In genomic region chr1:153978274-153978909, GRCh38 we compare ENCODE assay signal across 1 cellular context.
A peak's percentile ranks its signal among the peaks of the same experiment; 100 is the strongest.
TF ChIP-seq lines count a peak whose summit lies in the region.

No MANE protein-coding gene starts in this region.

TF ChIP-seq in K562, 482 proteins besides CTCF, POLR2A, EP300 and RAD21 (continued from another document and continues in another):
- no peak for TF ChIP-seq STAT6 (CRISPR knock-in tag; IDR thresholded peaks at IDR 0.05)
- no peak for TF ChIP-seq HNRNPUL1 (IDR thresholded peaks at IDR 0.05; ENCODE audit: low read length)
- no peak for TF ChIP-seq PRPF4 (IDR thresholded peaks at IDR 0.05; ENCODE audit: insufficient read depth, low read depth, low read length, poor library complexity, severe bottlenecking)
- TF ChIP-seq E2F3 (CRISPR knock-in tag; IDR thresholded peaks at IDR 0.05) = no peak
- TF ChIP-seq ZNF384 (IDR thresholded peaks at IDR 0.05; ENCODE audit: low read depth, low read length) = no peak
- 0 out of 2 replicates have a peak, but pooled peaks have one; percentile 10 for TF ChIP-seq CGGBP1 (CRISPR knock-in tag; IDR thresholded peaks at IDR 0.05)
- TF ChIP-seq ZNF121 (CRISPR knock-in tag; conservative IDR thresholded peaks at IDR 0.05) = no peak
- no peak for TF ChIP-seq ATF3 (IDR thresholded peaks at IDR 0.05)
- TF ChIP-seq ATF3 (CRISPR knock-in tag; conservative IDR thresholded peaks at IDR 0.05) = no peak
- TF ChIP-seq ZNF764 (CRISPR knock-in tag; IDR thresholded peaks at IDR 0.05; ENCODE audit: low read depth) = no peak
- no peak for TF ChIP-seq JUN (IDR thresholded peaks at IDR 0.05; ENCODE audit: borderline replicate concordance, low read depth, low read length)
- no peak for TF ChIP-seq JUN (CRISPR knock-in tag; IDR thresholded peaks at IDR 0.05; ENCODE audit: borderline replicate concordance)
- TF ChIP-seq BDP1 (IDR thresholded peaks at IDR 0.05; ENCODE audit: insufficient read depth, insufficient read length) = no peak
- 0 out of 2 replicates have a peak, but pooled peaks have one; percentile 10 for TF ChIP-seq SP1 (CRISPR knock-in tag; IDR thresholded peaks at IDR 0.05)
- no peak for TF ChIP-seq ILK (tag; IDR thresholded peaks at IDR 0.05; ENCODE audit: borderline replicate concordance, low read depth)
- TF ChIP-seq ATF2 (CRISPR knock-in tag; IDR thresholded peaks at IDR 0.05) = no peak
- peak; percentile 30 for TF ChIP-seq RBM25 (IDR thresholded peaks at IDR 0.05; ENCODE audit: low read depth, low read length, severe bottlenecking)
- 0 out of 2 replicates have a peak, but pooled peaks have one; percentile 14 for TF ChIP-seq ZBTB40 (IDR thresholded peaks at IDR 0.05)
- no peak for TF ChIP-seq ZBTB40 (CRISPR knock-in tag; IDR thresholded peaks at IDR 0.05)
- TF ChIP-seq ATF7 (IDR thresholded peaks at IDR 0.05) = no peak
- no peak for TF ChIP-seq ARHGAP35 (IDR thresholded peaks at IDR 0.05; ENCODE audit: partially characterized antibody)
- no peak for TF ChIP-seq HNRNPLL (IDR thresholded peaks at IDR 0.05; ENCODE audit: low read depth, low read length, poor library complexity, severe bottlenecking)
- 0 out of 2 replicates have a peak, but pooled peaks have one; percentile 25 for TF ChIP-seq TOE1 (IDR thresholded peaks at IDR 0.05; ENCODE audit: borderline replicate concordance)
- TF ChIP-seq TOE1 (CRISPR knock-in tag; IDR thresholded peaks at IDR 0.05; ENCODE audit: borderline replicate concordance, low read depth) = no peak
- no peak for TF ChIP-seq SPI1 (IDR thresholded peaks at IDR 0.05; ENCODE audit: borderline replicate concordance, low read depth, low read length)
- peak; percentile 20 to 34; a peak in 1 of 4 replicates for TF ChIP-seq MLLT1 (IDR thresholded peaks at IDR 0.05)
- TF ChIP-seq MTA1 (IDR thresholded peaks at IDR 0.05; ENCODE audit: borderline replicate concordance) = peak; percentile 36; the same call in 1 of the 2 replicates
- TF ChIP-seq LARP7 (IDR thresholded peaks at IDR 0.05) = no peak
- TF ChIP-seq ZNF589 (CRISPR knock-in tag; IDR thresholded peaks at IDR 0.05; ENCODE audit: low read depth) = no peak
- no peak for TF ChIP-seq SRSF9 (IDR thresholded peaks at IDR 0.05; ENCODE audit: borderline replicate concordance, low read depth, low read length)
- no peak for TF ChIP-seq SAFB (IDR thresholded peaks at IDR 0.05; ENCODE audit: borderline replicate concordance, low read depth, low read length)
- no peak for TF ChIP-seq SMARCE1 (IDR thresholded peaks at IDR 0.05)
- no peak for TF ChIP-seq ZBTB34 (CRISPR knock-in tag; IDR thresholded peaks at IDR 0.05)
- no peak for TF ChIP-seq TEAD4 (IDR thresholded peaks at IDR 0.05; ENCODE audit: low read length)
- TF ChIP-seq TEAD4 (CRISPR knock-in tag; IDR thresholded peaks at IDR 0.05; ENCODE audit: borderline replicate concordance) = no peak
- TF ChIP-seq ETV6 (IDR thresholded peaks at IDR 0.05; ENCODE audit: borderline replicate concordance in 1 of 2, low read depth in 2 of 2, low read length in 1 of 2) = no peak
- no peak for TF ChIP-seq ETV6 (CRISPR knock-in tag; IDR thresholded peaks at IDR 0.05; ENCODE audit: borderline replicate concordance)
- no peak for TF ChIP-seq PCBP1 (IDR thresholded peaks at IDR 0.05; ENCODE audit: low read depth, low read length, poor library complexity, severe bottlenecking)
- TF ChIP-seq CBX1 (IDR thresholded peaks at IDR 0.05; ENCODE audit: low read depth) = no peak
- TF ChIP-seq ARID2 (IDR thresholded peaks at IDR 0.05) = peak; percentile 32; the same call in 1 of the 2 replicates
- TF ChIP-seq NKRF (IDR thresholded peaks at IDR 0.05; ENCODE audit: borderline replicate concordance) = peak; percentile 39; the same call in 1 of the 2 replicates
